10 cellular contexts compared by ENCODE assay signal in the genomic region with DNA sequence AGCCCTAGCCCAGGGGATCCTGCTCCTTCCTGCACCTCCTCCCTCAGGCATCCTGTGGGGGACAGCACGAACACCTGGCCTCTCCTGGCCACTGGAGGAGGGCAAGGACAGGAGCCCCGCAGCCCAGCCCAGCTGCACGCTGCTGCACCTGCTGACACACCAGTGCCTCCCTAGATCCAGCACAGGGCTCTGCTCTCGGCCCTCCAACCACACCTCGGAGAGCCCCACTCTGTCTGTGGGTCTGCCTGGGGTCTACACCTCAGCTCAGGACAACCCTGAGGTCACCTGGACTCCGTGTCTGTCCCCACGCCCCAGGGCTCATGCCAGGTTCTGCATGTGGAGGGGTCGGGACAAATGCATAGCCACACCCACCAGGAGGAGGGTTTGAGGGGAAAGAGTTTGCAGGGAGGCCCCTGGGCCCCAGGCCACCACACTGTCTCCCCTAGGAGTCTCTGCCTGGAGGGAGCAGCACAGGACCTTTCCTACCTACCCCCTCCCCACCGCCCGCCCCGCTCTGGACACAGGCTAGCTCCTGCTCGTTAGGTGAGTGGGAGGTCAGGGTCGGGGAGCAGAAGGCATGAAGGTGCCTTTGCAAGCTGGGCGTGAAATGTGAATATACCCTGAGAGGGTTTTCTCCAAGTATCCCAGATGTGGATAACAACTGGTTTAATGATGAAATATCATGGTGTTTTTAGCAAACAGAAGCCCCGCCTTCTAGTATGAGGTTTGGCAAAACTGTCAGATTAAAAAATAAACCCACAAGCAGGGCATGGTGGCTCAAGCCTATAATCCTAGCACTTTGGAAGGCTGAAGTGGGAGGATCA. TPM values are rescaled to one million over a fixed set of nuclear protein-coding genes. Genes with fewer than 3 reads are reported as not detected.
DNase-seq lines count a peak whose midpoint lies in the region; ATAC-seq, FAIRE-seq and TF ChIP-seq lines count a peak whose summit lies in the region.
"Had no signal": no experiment of that assay in that cellular context is flagged by ENCODE, and none has a peak within 500 bp of the region (broad histone marks: within the 10 kb centered on the region; RNA-seq: fewer than 3 reads in every experiment).

No MANE protein-coding gene starts in this region.

- H3K27me3 Mint-ChIP-seq in stimulated activated naive CD8-positive, alpha-beta T cell treated with anti-CD3 and anti-CD28 coated beads, Interleukin-15, amount 100 ng/mL, for 72 hours, result no peaks in the 10 kb centered on the region

- no peak overlapping the region for H3K4me3 ChIP-seq in RWPE2 (ENCODE audit: severe bottlenecking)

- H3K4me1 Mint-ChIP-seq in stimulated activated naive CD8-positive, alpha-beta T cell treated with anti-CD3 and anti-CD28 coated beads, Interleukin-15, amount 100 ng/mL, for 72 hours, result peaks cover 31% of the 10 kb centered on the region

- intact Hi-C loops in left colon (cut with DNase I, micrococcal nuclease), result loop anchor here (5.0 to 10.0 kb wide), 3 partner anchors 57 to 245 kb away; no protein-coding TSS in a partner anchor

- no peaks in the 10 kb centered on the region for H3K4me1 ChIP-seq in RWPE2 (ENCODE audit: insufficient read depth, poor library complexity, severe bottlenecking)

- TF ChIP-seq CTCF in RWPE2 (IDR thresholded peaks at IDR 0.05; ENCODE audit: poor library complexity, severe bottlenecking), result no peak

- no peak for DNase-seq in stimulated activated naive CD8-positive, alpha-beta T cell treated with anti-CD3 and anti-CD28 coated beads, Interleukin-15, amount 100 ng/mL, for 72 hours
- DNase-seq in stimulated activated naive CD8-positive, alpha-beta T cell treated with anti-CD3 and anti-CD28 coated beads, Interleukin-15, Interleukin-2, amounts not matched to agents 100 U/mL and 50 U/mL, for 24 hours, result no peak
- DNase-seq in RWPE2 (ENCODE audit: low spot score), result peak; percentile 63
- DNase-seq in left colon, result peak; percentile 14 to 36
- DNase-seq in anterior cingulate cortex (lab: John Stamatoyannopoulos, UW), result no peak
- DNase-seq in NOMO-1 treated with dmso at 0.1 percent for 144 hours (lab: John Stamatoyannopoulos, UW; ENCODE audit: unreplicated experiment), result no peak
- DNase-seq in HTR-8/SVneo (ENCODE audit: insufficient read length, low spot score), result no peak
- DNase-seq: activated CD4-positive, alpha-beta T cell treated with anti-CD3 and anti-CD28 coated beads, Interleukin-2, amount 50 U/mL, for 4 hours; IMR-90 had no signal

- no peak for FAIRE-seq in HTR-8/SVneo (lab: Jason Lieb, UNC)

- no peaks in the 10 kb centered on the region for H3K9me3 ChIP-seq in RWPE2 (ENCODE audit: severe bottlenecking)

- H3K9me3 Mint-ChIP-seq in stimulated activated naive CD8-positive, alpha-beta T cell treated with anti-CD3 and anti-CD28 coated beads, Interleukin-15, amount 100 ng/mL, for 72 hours, result peaks cover 9 to 12% of the 10 kb centered on the region in 2 donors

- ATAC-seq in stimulated activated naive CD8-positive, alpha-beta T cell treated with anti-CD3 and anti-CD28 coated beads, Interleukin-15, amount 100 ng/mL, for 72 hours, result peak; percentile 19
- no peak for ATAC-seq in stimulated activated naive CD8-positive, alpha-beta T cell treated with anti-CD3 and anti-CD28 coated beads, Interleukin-15, Interleukin-2, amounts not matched to agents 100 U/mL and 50 U/mL, for 24 hours
- ATAC-seq in RWPE2 (ENCODE audit: low read depth), result 0 out of 3 replicates have a peak, but pooled peaks have one; percentile 1
- ATAC-seq in left colon, result peak; percentile 34
- ATAC-seq in GM21447 (IDR thresholded peaks at IDR 0.05; ENCODE audit: unreplicated experiment), result no peak

- no peaks in the 10 kb centered on the region for H3K27me3 ChIP-seq in RWPE2 (ENCODE audit: insufficient read depth, poor library complexity, severe bottlenecking)

- H3K36me3 ChIP-seq in RWPE2 (ENCODE audit: low read depth), result no peaks in the 10 kb centered on the region

- no peak overlapping the region for H3K27ac ChIP-seq in RWPE2 (ENCODE audit: poor library complexity, severe bottlenecking)

- H3K4me3 Mint-ChIP-seq in stimulated activated naive CD8-positive, alpha-beta T cell treated with anti-CD3 and anti-CD28 coated beads, Interleukin-15, amount 100 ng/mL, for 72 hours, result peak overlapping the region in 1 of 2 donors; percentile 52

- peak overlapping the region in 1 of 2 donors; percentile 97 for H3K27ac Mint-ChIP-seq in stimulated activated naive CD8-positive, alpha-beta T cell treated with anti-CD3 and anti-CD28 coated beads, Interleukin-15, amount 100 ng/mL, for 72 hours

RNA-seq across cellular contexts. Expression of a gene that starts 7.2 kb away (rescaled TPM):
- 10 to 100 TPM; 51.9 to 55.3 TPM for total RNA-seq in left colon

RNA-seq across cellular contexts. Expression of a gene that starts 57.9 kb away (rescaled TPM):
- 1 to 10 TPM; 6.5 to 9.2 TPM for total RNA-seq in left colon

Comparison
In these comparisons a context has a peak if more than half of its experiments do, and no peak if none do; other contexts are left out.
1. ATAC-seq: peak in stimulated activated naive CD8-positive, alpha-beta T cell treated with anti-CD3 and anti-CD28 coated beads, Interleukin-15, amount 100 ng/mL, for 72 hours (single experiment), RWPE2 (single experiment) and left colon (single experiment); none in stimulated activated naive CD8-positive, alpha-beta T cell treated with anti-CD3 and anti-CD28 coated beads, Interleukin-15, Interleukin-2, amounts not matched to agents 100 U/mL and 50 U/mL, for 24 hours (single experiment) and GM21447 (single experiment).
2. DNase-seq: peak in RWPE2 (single experiment) and left colon (2 of 2); none in stimulated activated naive CD8-positive, alpha-beta T cell treated with anti-CD3 and anti-CD28 coated beads, Interleukin-15, amount 100 ng/mL, for 72 hours (0 of 2), stimulated activated naive CD8-positive, alpha-beta T cell treated with anti-CD3 and anti-CD28 coated beads, Interleukin-15, Interleukin-2, amounts not matched to agents 100 U/mL and 50 U/mL, for 24 hours (single experiment), anterior cingulate cortex (0 of 58), NOMO-1 treated with dmso at 0.1 percent for 144 hours (single experiment) and HTR-8/SVneo (single experiment).